Comparison of ENCODE assay signal across 14 cellular contexts in genomic region chr5:77175235-77175634, GRCh38. TPM values are rescaled to one million over a fixed set of nuclear protein-coding genes. Genes with fewer than 3 reads are reported as not detected.
DNase-seq lines count a peak whose midpoint lies in the region; ATAC-seq and TF ChIP-seq lines count a peak whose summit lies in the region.
"Had no signal": no experiment of that assay in that cellular context is flagged by ENCODE, and none has a peak within 500 bp of the region (broad histone marks: within the 10 kb centered on the region; RNA-seq: fewer than 3 reads in every experiment).

No MANE protein-coding gene starts in this region.

- H3K36me3 ChIP-seq in Panc1 (ENCODE audit: control insufficient read depth, insufficient read depth, low read length), result no peaks in the 10 kb centered on the region
- H3K36me3 ChIP-seq: BLaER1 treated with 17β-estradiol and CSF1 and Interleukin-3, amounts not matched to agents 10 nM and 100 nM had no signal

- H3K27me3 Mint-ChIP-seq in activated CD4-positive, alpha-beta T cell treated with anti-CD3 and anti-CD28 coated beads, Interleukin-2, amount 10 ng/mL, durations not matched to agents 24 days and 14 days, result peaks cover 22% of the 10 kb centered on the region
- H3K27me3 Mint-ChIP-seq in activated CD4-positive, alpha-beta T cell treated with anti-CD3 and anti-CD28 coated beads for 36 hours, result peaks cover 9% of the 10 kb centered on the region

- no peak overlapping the region for H3K4me3 ChIP-seq in Panc1 (ENCODE audit: low read depth in 2 of 2, low read length in 2 of 2)
- H3K4me3 ChIP-seq: BLaER1 treated with 17β-estradiol and CSF1 and Interleukin-3, amounts not matched to agents 10 nM and 100 nM; GM12878 had no signal

- no peaks in the 10 kb centered on the region for H3K4me1 ChIP-seq in Panc1 (ENCODE audit: control insufficient read depth, insufficient read depth, low read length)
- H3K4me1 ChIP-seq: BLaER1 treated with 17β-estradiol and CSF1 and Interleukin-3, amounts not matched to agents 10 nM and 100 nM had no signal

- no peaks in the 10 kb centered on the region for H3K4me1 Mint-ChIP-seq in activated CD4-positive, alpha-beta T cell treated with anti-CD3 and anti-CD28 coated beads, Interleukin-2, amount 10 ng/mL, durations not matched to agents 24 days and 14 days
- H3K4me1 Mint-ChIP-seq in activated CD4-positive, alpha-beta T cell treated with anti-CD3 and anti-CD28 coated beads for 36 hours, result no peaks in the 10 kb centered on the region
- H3K4me1 Mint-ChIP-seq: CD4-positive, CD25-positive, alpha-beta regulatory T cell had no signal

- CTCF ChIA-PET in activated CD4-positive, alpha-beta T cell treated with anti-CD3 and anti-CD28 coated beads for 36 hours (lab: Charles Lee), result interaction anchor here (0.6 to 2.1 kb wide), 2 partner anchors 23 to 317 kb away, joined by 3 to 5 read pairs; partner anchors contain the start of gene WDR41
- CTCF ChIA-PET in Panc1 (lab: Charles Lee), result no interaction called here

- intact Hi-C loops in activated CD4-positive, alpha-beta T cell treated with anti-CD3 and anti-CD28 coated beads, Interleukin-2, amount 10 ng/mL, durations not matched to agents 24 days and 14 days (cut with micrococcal nuclease), result no loop called here
- intact Hi-C loops in activated CD4-positive, alpha-beta T cell treated with anti-CD3 and anti-CD28 coated beads for 36 hours (cut with DNase I, micrococcal nuclease), result no loop called here
- intact Hi-C loops in Panc1 (cut with micrococcal nuclease; ENCODE audit: unreplicated experiment), result no loop called here

- POLR2A ChIA-PET in activated CD4-positive, alpha-beta T cell treated with anti-CD3 and anti-CD28 coated beads for 36 hours (lab: Charles Lee), result no interaction called here
- POLR2A ChIA-PET in Panc1 (lab: Charles Lee), result no interaction called here

- no peak overlapping the region for H3K27ac ChIP-seq in Panc1 (ENCODE audit: low read length)
- H3K27ac ChIP-seq: 22Rv1; BLaER1 treated with 17β-estradiol and CSF1 and Interleukin-3, amounts not matched to agents 10 nM and 100 nM had no signal

- no peaks in the 10 kb centered on the region for H3K36me3 Mint-ChIP-seq in activated CD4-positive, alpha-beta T cell treated with anti-CD3 and anti-CD28 coated beads, Interleukin-2, amount 10 ng/mL, durations not matched to agents 24 days and 14 days (ENCODE audit: low read depth)
- H3K36me3 Mint-ChIP-seq in activated CD4-positive, alpha-beta T cell treated with anti-CD3 and anti-CD28 coated beads for 36 hours (ENCODE audit: low read depth), result no peaks in the 10 kb centered on the region
- H3K36me3 Mint-ChIP-seq: CD4-positive, CD25-positive, alpha-beta regulatory T cell had no signal

- no peak overlapping the region for H3K27ac Mint-ChIP-seq in activated CD4-positive, alpha-beta T cell treated with anti-CD3 and anti-CD28 coated beads, Interleukin-2, amount 10 ng/mL, durations not matched to agents 24 days and 14 days
- H3K27ac Mint-ChIP-seq in activated CD4-positive, alpha-beta T cell treated with anti-CD3 and anti-CD28 coated beads for 36 hours, result no peak overlapping the region
- H3K27ac Mint-ChIP-seq: CD4-positive, CD25-positive, alpha-beta regulatory T cell had no signal

- in situ Hi-C loops in Panc1 (cut with HindIII; ENCODE audit: low pct_unique_long_range_greater_than_20kb, low sequenced_read_pairs), result no loop called here

- 0 out of 2 replicates have a peak, but pooled peaks have one; percentile 4 for TF ChIP-seq CTCF in Panc1 (IDR thresholded peaks at IDR 0.05)

- ATAC-seq in activated CD4-positive, alpha-beta T cell treated with anti-CD3 and anti-CD28 coated beads for 36 hours, result no peak
- ATAC-seq in Panc1, result no peak
- no peak for ATAC-seq in left lobe of liver
- ATAC-seq: GM12878 had no signal

- no peaks in the 10 kb centered on the region for H3K9me3 ChIP-seq in Panc1 (ENCODE audit: control insufficient read depth, insufficient read depth, low read depth, low read length)

- DNase-seq in activated CD4-positive, alpha-beta T cell treated with anti-CD3 and anti-CD28 coated beads, Interleukin-2, amount 10 ng/mL, durations not matched to agents 24 days and 14 days, result peak; percentile 21
- no peak for DNase-seq in activated CD4-positive, alpha-beta T cell treated with anti-CD3 and anti-CD28 coated beads for 36 hours
- DNase-seq in Panc1 (ENCODE audit: low read depth, low spot score) (no peak), iPS DF 19.7 (ENCODE audit: low read depth, low spot score) (peak; percentile 7), left lobe of liver (ENCODE audit: low spot score) (no peak), DMS153 (lab: John Stamatoyannopoulos, UW) (no peak), NCI-H345 (lab: John Stamatoyannopoulos, UW) (no peak)
- no peak for DNase-seq in activated CD8-positive, alpha-beta memory T cell treated with anti-CD3 and anti-CD28 coated beads, Interleukin-2, amount 50 U/mL, for 48 hours
- DNase-seq: ACHN; CD4-positive, CD25-positive, alpha-beta regulatory T cell; IMR-90 had no signal

- H3K4me3 Mint-ChIP-seq in activated CD4-positive, alpha-beta T cell treated with anti-CD3 and anti-CD28 coated beads, Interleukin-2, amount 10 ng/mL, durations not matched to agents 24 days and 14 days, result no peak overlapping the region
- no peak overlapping the region for H3K4me3 Mint-ChIP-seq in activated CD4-positive, alpha-beta T cell treated with anti-CD3 and anti-CD28 coated beads for 36 hours
- H3K4me3 Mint-ChIP-seq: CD4-positive, CD25-positive, alpha-beta regulatory T cell had no signal

- no peaks in the 10 kb centered on the region for H3K9me3 Mint-ChIP-seq in activated CD4-positive, alpha-beta T cell treated with anti-CD3 and anti-CD28 coated beads, Interleukin-2, amount 10 ng/mL, durations not matched to agents 24 days and 14 days
- H3K9me3 Mint-ChIP-seq in activated CD4-positive, alpha-beta T cell treated with anti-CD3 and anti-CD28 coated beads for 36 hours (ENCODE audit: low read depth), result no peaks in the 10 kb centered on the region
- H3K9me3 Mint-ChIP-seq: CD4-positive, CD25-positive, alpha-beta regulatory T cell had no signal

- BruUV-seq in Panc1 (replicated peaks; lab: Mats Ljungman, UMichigan), result no TSS peak

- peaks cover 65% of the 10 kb centered on the region for H3K27me3 ChIP-seq in Panc1 (ENCODE audit: control insufficient read depth, insufficient read depth, low read length)

RNA-seq across cellular contexts. Expression of gene PDE8B, which starts 35.2 kb away (rescaled TPM):
- total RNA-seq in activated CD4-positive, alpha-beta T cell treated with anti-CD3 and anti-CD28 coated beads, Interleukin-2, amount 10 ng/mL, durations not matched to agents 24 days and 14 days, result 0.17 and 0.19 TPM in 2 replicates
- not detected for total RNA-seq in activated CD4-positive, alpha-beta T cell treated with anti-CD3 and anti-CD28 coated beads for 36 hours
- total RNA-seq in Panc1 (2021; ENCODE audit: unreplicated experiment) (0.62 TPM), left lobe of liver (5.5 TPM)
- polyA plus RNA-seq in Panc1 (2012; ENCODE audit: insufficient read length), result 0.90 TPM
- total RNA-seq: CD4-positive, CD25-positive, alpha-beta regulatory T cell had no signal

Comparison
In these comparisons a context has a peak if more than half of its experiments do, and no peak if none do; other contexts are left out.
1. DNase-seq: peak in activated CD4-positive, alpha-beta T cell treated with anti-CD3 and anti-CD28 coated beads, Interleukin-2, amount 10 ng/mL, durations not matched to agents 24 days and 14 days (single experiment) and iPS DF 19.7 (single experiment); none in activated CD4-positive, alpha-beta T cell treated with anti-CD3 and anti-CD28 coated beads for 36 hours (single experiment), Panc1 (single experiment), left lobe of liver (single experiment), DMS153 (single experiment), NCI-H345 (single experiment) and activated CD8-positive, alpha-beta memory T cell treated with anti-CD3 and anti-CD28 coated beads, Interleukin-2, amount 50 U/mL, for 48 hours (single experiment).